ENCODE assay signal across 8 cellular contexts in genomic region chr18:63119647-63120046, GRCh38.
DNase-seq lines count a peak whose midpoint lies in the region; ATAC-seq, FAIRE-seq and TF ChIP-seq lines count a peak whose summit lies in the region.

No MANE protein-coding gene starts in this region.

- no peak overlapping the region for H3K4me3 Mint-ChIP-seq in CD4-positive, alpha-beta memory T cell

- no peak overlapping the region for H3K27ac ChIP-seq in endothelial cell of umbilical vein (ENCODE audit: insufficient read depth, low read depth, low read length)
- no peak overlapping the region for H3K27ac ChIP-seq in CD4-positive, alpha-beta memory T cell (ENCODE audit: low read depth, low read length)

- H3K36me3 ChIP-seq in endothelial cell of umbilical vein (ENCODE audit: control insufficient read depth in 2 of 2, extremely low read depth in 1 of 2, insufficient read depth in 2 of 2, low read length in 2 of 2), result no peaks in the 10 kb centered on the region
- H3K36me3 ChIP-seq in CD4-positive, alpha-beta memory T cell (ENCODE audit: insufficient read depth, low read length), result no peaks in the 10 kb centered on the region

- H3K79me2 ChIP-seq in endothelial cell of umbilical vein (ENCODE audit: control insufficient read depth, insufficient read depth, low read length), result no peaks in the 10 kb centered on the region

- ATAC-seq in HG02610 (IDR thresholded peaks at IDR 0.05; ENCODE audit: unreplicated experiment), result peak; percentile 41

- no TSS peak for BruUV-seq in endothelial cell of umbilical vein (replicated peaks; lab: Mats Ljungman, UMichigan)

- H3K27me3 Mint-ChIP-seq in CD4-positive, alpha-beta memory T cell, result peaks cover 0 to 3% of the 10 kb centered on the region in 2 donors

- POLR2A ChIA-PET in endothelial cell of umbilical vein (lab: Charles Lee), result no interaction called here
- POLR2A ChIA-PET in CD4-positive, alpha-beta memory T cell (lab: Charles Lee; ENCODE audit: partially characterized antibody), result interaction anchor here (0.7 kb wide), 1 partner anchor 34 kb away, joined by 3 read pairs; no protein-coding TSS in a partner anchor

- no peak for FAIRE-seq in endothelial cell of umbilical vein (lab: Jason Lieb, UNC)

- no peaks in the 10 kb centered on the region for H3K4me1 ChIP-seq in endothelial cell of umbilical vein (ENCODE audit: control insufficient read depth, extremely low read depth, insufficient read depth, low read length)
- no peaks in the 10 kb centered on the region for H3K4me1 ChIP-seq in CD4-positive, alpha-beta memory T cell (ENCODE audit: insufficient read depth, low read length)

- no peak overlapping the region for H3K4me3 ChIP-seq in endothelial cell of umbilical vein (replicated peaks in 1 of 3; ENCODE audit: insufficient read depth in 1 of 3, low read depth in 1 of 3, low read length in 3 of 3)
- H3K4me3 ChIP-seq in CD4-positive, alpha-beta memory T cell (ENCODE audit: low read length in 2 of 2), result no peak overlapping the region

- H4K20me1 ChIP-seq in endothelial cell of umbilical vein (replicated peaks; ENCODE audit: control insufficient read depth, extremely low read depth, insufficient read depth, low read length), result no peaks in the 10 kb centered on the region

- H3K4me2 ChIP-seq in endothelial cell of umbilical vein (ENCODE audit: insufficient read depth, low read length), result no peak overlapping the region

- no peaks in the 10 kb centered on the region for H3K9me3 ChIP-seq in endothelial cell of umbilical vein (replicated peaks; ENCODE audit: control insufficient read depth, insufficient read depth, low read length)
- H3K9me3 ChIP-seq in CD4-positive, alpha-beta memory T cell (ENCODE audit: control insufficient read depth in 1 of 2, low read length in 2 of 2), result no peaks in the 10 kb centered on the region

- TF ChIP-seq POLR2A in endothelial cell of umbilical vein (IDR thresholded peaks at IDR 0.05; ENCODE audit: low read depth, low read length), result no peak

- dilution Hi-C loops in endothelial cell of umbilical vein (cut with MboI; ENCODE audit: extremely low pct_ligation_motif_present, low sequenced_read_pairs), result no loop called here

- TF ChIP-seq CTCF in endothelial cell of umbilical vein (IDR thresholded peaks at IDR 0.05; ENCODE audit: extremely low read depth in 1 of 2, insufficient read depth in 1 of 2, low read depth in 1 of 2, low read length in 2 of 2), result peak in 1 of 2 donors; percentile 35

- peaks cover 7 to 47% of the 10 kb centered on the region in 2 experiments for H3K27me3 ChIP-seq in endothelial cell of umbilical vein (ENCODE audit: control insufficient read depth in 2 of 2, insufficient read depth in 2 of 2, low read length in 2 of 2)
- no peaks in the 10 kb centered on the region for H3K27me3 ChIP-seq in CD4-positive, alpha-beta memory T cell (ENCODE audit: insufficient read depth, low read length)

- peaks cover 0 to 2% (median 0%) of the 10 kb centered on the region in 8 donors for H3K9me3 Mint-ChIP-seq in CD4-positive, alpha-beta memory T cell

- intact Hi-C loops in endothelial cell of umbilical vein (cut with micrococcal nuclease), result loop anchor here (1.0 kb wide), 2 partner anchors 36 to 204 kb away; no protein-coding TSS in a partner anchor
- intact Hi-C loops in CD4-positive, alpha-beta memory T cell (cut with micrococcal nuclease), result no loop called here

- peaks cover 3 to 9% (median 4%) of the 10 kb centered on the region in 4 donors for H3K4me1 Mint-ChIP-seq in CD4-positive, alpha-beta memory T cell

- no peak overlapping the region for H3K9ac ChIP-seq in endothelial cell of umbilical vein (replicated peaks; ENCODE audit: extremely low read depth, insufficient read depth, low read length)

- H3K27ac Mint-ChIP-seq in CD4-positive, alpha-beta memory T cell, result peak overlapping the region in 1 of 7 donors; percentile 82

- peak; percentile 69 for DNase-seq in DMS53 treated with DMSO at 0.1 percent for 48 hours (lab: John Stamatoyannopoulos, UW; ENCODE audit: unreplicated experiment)
- DNase-seq in RPMI8226, result peak; percentile 57
- peak; percentile 37 for DNase-seq in endothelial cell of umbilical vein (ENCODE audit: low read depth, low spot score)
- DNase-seq in occipital lobe (lab: John Stamatoyannopoulos, UW), result peak; percentile 11
- DNase-seq in NCI-H2227 (lab: John Stamatoyannopoulos, UW; ENCODE audit: unreplicated experiment), result no peak
- no peak for DNase-seq in CD4-positive, alpha-beta memory T cell
- no peak for DNase-seq in T-helper 9 cell

- H3K9me1 ChIP-seq in endothelial cell of umbilical vein (replicated peaks; ENCODE audit: control insufficient read depth, extremely low read depth, insufficient read depth, low read length), result no peaks in the 10 kb centered on the region

- H3K36me3 Mint-ChIP-seq in CD4-positive, alpha-beta memory T cell, result peaks cover 0 to 2% of the 10 kb centered on the region in 2 donors

- H2AFZ ChIP-seq in endothelial cell of umbilical vein (ENCODE audit: low read depth, low read length), result no peak overlapping the region

- CTCF ChIA-PET in endothelial cell of umbilical vein (lab: Charles Lee), result interaction anchor here (0.6 to 1.7 kb wide), 11 partner anchors 12 to 320 kb away, joined by 3 to 24 read pairs (median 5); no protein-coding TSS in a partner anchor
- CTCF ChIA-PET in CD4-positive, alpha-beta memory T cell (lab: Charles Lee; ENCODE audit: partially characterized antibody), result interaction anchor here (0.8 to 1.5 kb wide), 7 partner anchors 15 to 219 kb away, joined by 3 to 15 read pairs (median 3); no protein-coding TSS in a partner anchor

TF ChIP-seq in endothelial cell of umbilical vein, 7 proteins besides CTCF, POLR2A, EP300 and RAD21:
- TF ChIP-seq EZH2 (IDR thresholded peaks at IDR 0.05; ENCODE audit: borderline replicate concordance, low read depth, low read length, severe bottlenecking) (no peak), GATA2 (IDR thresholded peaks at IDR 0.05; ENCODE audit: insufficient read depth, insufficient read length, low read depth, low read length) (no peak), MYC (IDR thresholded peaks at IDR 0.05; ENCODE audit: low read depth, low read length) (no peak), FOS (IDR thresholded peaks at IDR 0.05; ENCODE audit: borderline replicate concordance, insufficient read depth, low read length) (no peak), JUN (IDR thresholded peaks at IDR 0.05; ENCODE audit: borderline replicate concordance, insufficient read depth, insufficient read length, low read depth) (no peak), POLR2AphosphoS5 (IDR thresholded peaks at IDR 0.05; ENCODE audit: insufficient read depth, low read depth, low read length) (no peak)
- TF ChIP-seq, protein P1, sequence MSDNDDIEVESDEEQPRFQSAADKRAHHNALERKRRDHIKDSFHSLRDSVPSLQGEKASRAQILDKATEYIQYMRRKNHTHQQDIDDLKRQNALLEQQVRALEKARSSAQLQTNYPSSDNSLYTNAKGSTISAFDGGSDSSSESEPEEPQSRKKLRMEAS (IDR thresholded peaks at IDR 0.05; ENCODE audit: insufficient read depth, insufficient read length), result no peak

Comparison
In these comparisons a context has a peak if more than half of its experiments do, and no peak if none do; other contexts are left out.
1. DNase-seq: peak in DMS53 treated with DMSO at 0.1 percent for 48 hours (single experiment), RPMI8226 (single experiment), endothelial cell of umbilical vein (single experiment) and occipital lobe (single experiment); none in NCI-H2227 (single experiment), CD4-positive, alpha-beta memory T cell (0 of 5) and T-helper 9 cell (single experiment).